ENCODE assay signal across 8 cellular contexts in the genomic region with DNA sequence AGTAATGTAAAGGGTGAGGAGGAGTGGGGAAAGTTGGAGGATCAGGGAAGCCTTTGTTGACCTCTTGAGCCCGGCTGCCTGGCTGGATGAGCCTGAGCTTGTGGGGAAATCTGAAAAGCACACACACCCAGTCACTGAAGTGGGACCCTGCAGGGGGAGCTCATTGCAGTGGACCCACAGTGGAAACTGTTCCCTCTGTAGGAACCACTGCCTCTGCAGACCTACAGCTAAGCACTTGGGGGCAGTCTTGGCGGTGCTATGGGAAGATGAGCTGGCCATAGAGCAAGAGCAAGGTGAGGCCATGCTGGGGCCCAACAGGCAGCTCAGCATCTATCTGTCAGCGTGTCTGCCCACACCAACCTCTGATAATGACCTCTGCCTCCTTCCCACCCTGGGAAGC.
DNase-seq lines count a peak whose midpoint lies in the region; ATAC-seq and TF ChIP-seq lines count a peak whose summit lies in the region.

No MANE protein-coding gene starts in this region.

- H3K4me1 ChIP-seq in Panc1 (ENCODE audit: control insufficient read depth, insufficient read depth, low read length), result no peaks in the 10 kb centered on the region
- no peaks in the 10 kb centered on the region for H3K4me1 ChIP-seq in liver (ENCODE audit: control insufficient read depth in 4 of 4, insufficient read depth in 4 of 4, low read length in 3 of 4)

- CTCF ChIA-PET in Panc1 (lab: Charles Lee), result interaction anchor here (0.5 to 0.6 kb wide), 2 partner anchors 9 to 61 kb away, joined by 3 to 5 read pairs; no protein-coding TSS in a partner anchor

- peak; percentile 74 for ATAC-seq in Panc1
- ATAC-seq in HG03460 (IDR thresholded peaks at IDR 0.05; ENCODE audit: unreplicated experiment), result no peak
- ATAC-seq in HG02938 (IDR thresholded peaks at IDR 0.05; ENCODE audit: unreplicated experiment), result no peak

- no peak overlapping the region for H3K27ac ChIP-seq in Panc1 (ENCODE audit: low read length)
- H3K27ac ChIP-seq in liver (ENCODE audit: low read depth in 1 of 2, low read length in 2 of 2), result no peak overlapping the region

- H3K27me3 ChIP-seq in Panc1 (ENCODE audit: control insufficient read depth, insufficient read depth, low read length) (no peaks in the 10 kb centered on the region), liver (ENCODE audit: control insufficient read depth in 4 of 4, insufficient read depth in 4 of 4, low read length in 3 of 4) (peaks cover 0 to 6% (median 0%) of the 10 kb centered on the region in 4 donors)

- BruUV-seq in Panc1 (replicated peaks; lab: Mats Ljungman, UMichigan), result no TSS peak

- no peaks in the 10 kb centered on the region for H3K36me3 ChIP-seq in Panc1 (ENCODE audit: control insufficient read depth, insufficient read depth, low read length)
- no peaks in the 10 kb centered on the region for H3K36me3 ChIP-seq in liver (ENCODE audit: control insufficient read depth in 4 of 4, insufficient read depth in 3 of 4, low read depth in 1 of 4, low read length in 3 of 4)

- peak; percentile 61 for TF ChIP-seq CTCF in Panc1 (IDR thresholded peaks at IDR 0.05)
- peak; percentile 28 for TF ChIP-seq CTCF in liver (IDR thresholded peaks at IDR 0.05; ENCODE audit: low read depth, low read length, missing input control)

- H3K9ac ChIP-seq in liver (ENCODE audit: low read depth in 1 of 2, low read length in 2 of 2), result no peak overlapping the region

- POLR2A ChIA-PET in Panc1 (lab: Charles Lee), result no interaction called here

- TF ChIP-seq RAD21 in liver (IDR thresholded peaks at IDR 0.05), result peak; percentile 58 to 68

- intact Hi-C loops in Panc1 (cut with micrococcal nuclease; ENCODE audit: unreplicated experiment), result no loop called here

- in situ Hi-C loops in Panc1 (cut with HindIII; ENCODE audit: low pct_unique_long_range_greater_than_20kb, low sequenced_read_pairs), result no loop called here

- H3K9me3 ChIP-seq in Panc1 (ENCODE audit: control insufficient read depth, insufficient read depth, low read depth, low read length) (no peaks in the 10 kb centered on the region), liver (ENCODE audit: control insufficient read depth in 4 of 4, low read length in 3 of 4) (peaks cover 0 to 4% (median under 1%) of the 10 kb centered on the region in 4 donors)

- DNase-seq in ELR (ENCODE audit: low read depth), result peak; percentile 78
- peak; percentile 17 for DNase-seq in Panc1 (ENCODE audit: low read depth, low spot score)
- peak; percentile 6 for DNase-seq in amniotic stem cell (lab: John Stamatoyannopoulos, UW)
- DNase-seq in inferior parietal cortex (ENCODE audit: extremely low spot score), result no peak
- no peak for DNase-seq in NCI-H446 treated with DMSO at 0.1 percent for 48 hours (lab: John Stamatoyannopoulos, UW)

- WGBS in liver, result 21% methylated on average over 3 of the region's 3 CpGs

- no peak overlapping the region for H3K4me3 ChIP-seq in Panc1 (ENCODE audit: low read depth in 2 of 2, low read length in 2 of 2)
- no peak overlapping the region for H3K4me3 ChIP-seq in liver (ENCODE audit: low read depth in 1 of 3, low read length in 3 of 3)

TF ChIP-seq in liver, 16 proteins besides CTCF, POLR2A, EP300 and RAD21:
- no peak for TF ChIP-seq HNF4G (IDR thresholded peaks at IDR 0.05)
- TF ChIP-seq SP1 (IDR thresholded peaks at IDR 0.05), result no peak
- no peak for TF ChIP-seq FOXA1 (IDR thresholded peaks at IDR 0.05)
- TF ChIP-seq GABPA (IDR thresholded peaks at IDR 0.05 in 1 of 2, conservative IDR thresholded peaks at IDR 0.05 in 1 of 2), result no peak
- TF ChIP-seq JUND (IDR thresholded peaks at IDR 0.05), result no peak
- no peak for TF ChIP-seq HNF4A (conservative IDR thresholded peaks at IDR 0.05)

Comparison
In these comparisons a context has a peak if more than half of its experiments do, and no peak if none do; other contexts are left out.
1. DNase-seq: peak in ELR (single experiment), Panc1 (single experiment) and amniotic stem cell (single experiment); none in inferior parietal cortex (single experiment) and NCI-H446 treated with DMSO at 0.1 percent for 48 hours (single experiment).